ENCODE assay signal across 8 cellular contexts in genomic region chr19:1106841-1107654, GRCh38. TPM values are rescaled to one million over a fixed set of nuclear protein-coding genes. Genes with fewer than 3 reads are reported as not detected.
DNase-seq lines count a peak whose midpoint lies in the region; ATAC-seq and TF ChIP-seq lines count a peak whose summit lies in the region.
"Had no signal": no experiment of that assay in that cellular context is flagged by ENCODE, and none has a peak within 500 bp of the region (broad histone marks: within the 10 kb centered on the region; RNA-seq: fewer than 3 reads in every experiment).

No MANE protein-coding gene starts in this region.

- H3K4me3 ChIP-seq in GM12875 (ENCODE audit: low read depth, low read length) (no peak overlapping the region), lower leg skin (ENCODE audit: low read depth, poor library complexity, severe bottlenecking) (no peak overlapping the region)
- H3K4me3 ChIP-seq: mucosa of descending colon had no signal

- peaks cover 31% of the 10 kb centered on the region for H3K36me3 Mint-ChIP-seq in central memory CD8-positive, alpha-beta T cell (ENCODE audit: insufficient read depth)
- no peaks in the 10 kb centered on the region for H3K36me3 Mint-ChIP-seq in progenitor cell of endocrine pancreas (ENCODE audit: insufficient read depth)

- peak overlapping the region; percentile 34 for H3K4me3 Mint-ChIP-seq in central memory CD8-positive, alpha-beta T cell
- peak overlapping the region; percentile 40 for H3K4me3 Mint-ChIP-seq in progenitor cell of endocrine pancreas (ENCODE audit: low read depth)

- no peak overlapping the region for H3K27ac Mint-ChIP-seq in central memory CD8-positive, alpha-beta T cell (ENCODE audit: low read depth)
- no peak overlapping the region for H3K27ac Mint-ChIP-seq in progenitor cell of endocrine pancreas

- intact Hi-C loops in lower leg skin (cut with DNase I; ENCODE audit: low total_unique reads): no loop called here

- no peaks in the 10 kb centered on the region for H3K9me3 Mint-ChIP-seq in central memory CD8-positive, alpha-beta T cell
- H3K9me3 Mint-ChIP-seq in progenitor cell of endocrine pancreas (ENCODE audit: low read depth): no peaks in the 10 kb centered on the region

- peaks cover 11% of the 10 kb centered on the region for H3K4me1 Mint-ChIP-seq in central memory CD8-positive, alpha-beta T cell
- peaks cover 12% of the 10 kb centered on the region for H3K4me1 Mint-ChIP-seq in progenitor cell of endocrine pancreas (ENCODE audit: low read depth)

- no peaks in the 10 kb centered on the region for H3K27me3 Mint-ChIP-seq in central memory CD8-positive, alpha-beta T cell
- H3K27me3 Mint-ChIP-seq in progenitor cell of endocrine pancreas: no peaks in the 10 kb centered on the region

- no peak for ATAC-seq in central memory CD8-positive, alpha-beta T cell (replicated peaks; ENCODE audit: extremely low read depth, poor library complexity, severe bottlenecking)
- ATAC-seq: mucosa of descending colon had no signal

- DNase-seq in NOMO-1 treated with DMSO at 0.1 percent for 48 hours (lab: John Stamatoyannopoulos, UW; ENCODE audit: unreplicated experiment): peak; percentile 36
- DNase-seq in central memory CD8-positive, alpha-beta T cell (ENCODE audit: low spot score in 2 of 2): no peak
- no peak for DNase-seq in progenitor cell of endocrine pancreas (ENCODE audit: low spot score, unreplicated experiment)
- DNase-seq in lower leg skin (ENCODE audit: low spot score in 2 of 2): no peak
- DNase-seq in DMS153 (lab: John Stamatoyannopoulos, UW): no peak
- no peak for DNase-seq in NCI-H2081 (lab: John Stamatoyannopoulos, UW)

- TF ChIP-seq CTCF in GM12875 (IDR thresholded peaks at IDR 0.05; ENCODE audit: borderline replicate concordance, insufficient read depth, low read depth, low read length) (0 out of 2 replicates have a peak, but pooled peaks have one; percentile 4), progenitor cell of endocrine pancreas (IDR thresholded peaks at IDR 0.05; ENCODE audit: unreplicated experiment) (no peak), lower leg skin (IDR thresholded peaks at IDR 0.05) (no peak)

- TF ChIP-seq POLR2A in lower leg skin (IDR thresholded peaks at IDR 0.05): no peak

- WGBS in lower leg skin, 2 donors: 59 to 66% methylated on average over 10 to 13 of the region's 17 CpGs

RNA-seq across cellular contexts. Expression of gene GPX4, which starts 3.3 kb away (rescaled TPM):
- total RNA-seq in progenitor cell of endocrine pancreas (231 and 236 TPM in 2 replicates), lower leg skin (100 to 1,000 TPM; 375 to 507 (median 469) TPM)

RNA-seq across cellular contexts. Expression of gene POLR2E, which starts 11.9 kb away (rescaled TPM):
- total RNA-seq in progenitor cell of endocrine pancreas (161 TPM in 2 replicates), lower leg skin (100 to 1,000 TPM in 3 of 4 donors, 10 to 100 TPM in 1; 93.3 to 198 (median 123) TPM)

RNA-seq across cellular contexts. Expression of gene ARHGAP45, which starts 40.1 kb away (rescaled TPM):
- total RNA-seq in progenitor cell of endocrine pancreas (6.1 and 8.1 TPM in 2 replicates), lower leg skin (10 to 100 TPM; 12.4 to 36.0 (median 14.4) TPM)
